10 cellular contexts compared by ENCODE assay signal in the genomic region with DNA sequence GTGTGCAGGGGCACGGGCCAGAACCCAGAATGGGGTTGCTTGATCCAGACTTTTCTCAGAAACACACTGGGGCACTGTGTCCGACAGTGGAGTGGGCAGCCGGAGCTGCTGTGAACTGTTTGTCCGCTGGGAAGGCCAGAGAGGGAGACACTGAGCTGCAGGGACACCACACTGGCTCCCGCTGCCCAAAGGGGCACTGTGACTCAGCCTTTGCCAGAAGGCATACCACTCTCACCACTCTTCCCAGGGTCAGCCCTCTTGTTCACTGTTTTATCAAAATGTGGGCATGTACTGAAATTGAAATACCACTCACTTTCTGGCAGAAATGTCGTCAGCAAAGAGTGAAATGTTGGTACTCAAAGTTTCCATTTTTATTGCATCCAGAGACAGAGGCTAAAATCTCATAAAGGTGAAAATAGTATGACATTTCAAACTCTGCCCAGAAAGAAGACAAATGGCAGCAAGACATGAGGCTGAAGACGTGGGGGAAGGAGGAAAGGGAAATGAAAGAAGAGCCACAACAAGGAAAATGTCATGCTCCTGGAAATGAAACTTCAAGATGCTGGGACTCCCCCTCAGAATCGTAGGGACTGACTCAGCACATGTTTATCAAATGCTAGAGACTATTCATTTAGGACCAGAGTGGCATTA. TPM values are rescaled to one million over a fixed set of nuclear protein-coding genes. Genes with fewer than 3 reads are reported as not detected.
DNase-seq lines count a peak whose midpoint lies in the region; ATAC-seq, FAIRE-seq and TF ChIP-seq lines count a peak whose summit lies in the region.
"Had no signal": no experiment of that assay in that cellular context is flagged by ENCODE, and none has a peak within 500 bp of the region (broad histone marks: within the 10 kb centered on the region; RNA-seq: fewer than 3 reads in every experiment).

No MANE protein-coding gene starts in this region.

- peak overlapping the region in 1 of 8 donors; percentile 10 for H3K4me3 ChIP-seq in spleen

- WGBS in spleen, 5 donors = 53 to 71% (median 60%) methylated on average over 6 to 8 of the region's 8 CpGs

- H3K36me3 Mint-ChIP-seq in activated CD8-positive, alpha-beta T cell treated with anti-CD3 and anti-CD28 coated beads, Interleukin-2, amount 10 ng/mL, durations not matched to agents 7 days and 5 days (ENCODE audit: low read depth) = peaks cover 17% of the 10 kb centered on the region

- no peak for TF ChIP-seq POLR2A in spleen (IDR thresholded peaks at IDR 0.05)

- DNase-seq in GM18507 (ENCODE audit: extremely low spot score, insufficient read length, low read depth) = no peak
- peak; percentile 49 for DNase-seq in activated CD8-positive, alpha-beta T cell treated with anti-CD3 and anti-CD28 coated beads, Interleukin-2, amount 10 ng/mL, durations not matched to agents 7 days and 5 days
- DNase-seq in spleen = no peak
- no peak for DNase-seq in LoVo (ENCODE audit: low spot score)
- no peak for DNase-seq in iPS-NIHi11 (ENCODE audit: low spot score)
- DNase-seq in NCI-H2196 (lab: John Stamatoyannopoulos, UW; ENCODE audit: unreplicated experiment) = no peak

- ATAC-seq in HG03442 (IDR thresholded peaks at IDR 0.05; ENCODE audit: unreplicated experiment) (peak; percentile 66), HG03439 (IDR thresholded peaks at IDR 0.05; ENCODE audit: unreplicated experiment) (no peak)
- ATAC-seq in activated CD8-positive, alpha-beta T cell treated with anti-CD3 and anti-CD28 coated beads, Interleukin-2, amount 10 ng/mL, durations not matched to agents 7 days and 5 days = peak; percentile 6

- intact Hi-C loops in spleen (cut with DNase I; ENCODE audit: low total_unique reads) = no loop called here

- peak overlapping the region in 7 of 8 donors; percentile 31 to 90 (median 80) for H3K27ac ChIP-seq in spleen

- no peak for TF ChIP-seq CTCF in spleen (IDR thresholded peaks at IDR 0.05 in 8 of 11, conservative IDR thresholded peaks at IDR 0.05 in 3 of 11)

- CTCF ChIA-PET in activated CD8-positive, alpha-beta T cell treated with anti-CD3 and anti-CD28 coated beads, Interleukin-2, amount 10 ng/mL, durations not matched to agents 7 days and 5 days (lab: Charles Lee) = interaction anchor here (0.9 to 5.7 kb wide), 13 partner anchors 11 to 235 kb away, joined by 3 to 51 read pairs (median 4); partner anchors contain the start of gene SPEF2

- H3K9me3 ChIP-seq in spleen = peaks cover 0 to 9% (median 0%) of the 10 kb centered on the region in 8 donors

- H3K4me1 Mint-ChIP-seq in activated CD8-positive, alpha-beta T cell treated with anti-CD3 and anti-CD28 coated beads, Interleukin-2, amount 10 ng/mL, durations not matched to agents 7 days and 5 days (ENCODE audit: low read depth) = peaks cover 75% of the 10 kb centered on the region

- H3K9me3 Mint-ChIP-seq in activated CD8-positive, alpha-beta T cell treated with anti-CD3 and anti-CD28 coated beads, Interleukin-2, amount 10 ng/mL, durations not matched to agents 7 days and 5 days (ENCODE audit: insufficient read depth) = peaks cover 7% of the 10 kb centered on the region
- H3K9me3 Mint-ChIP-seq: nephron had no signal

- POLR2A ChIA-PET in activated CD8-positive, alpha-beta T cell treated with anti-CD3 and anti-CD28 coated beads, Interleukin-2, amount 10 ng/mL, durations not matched to agents 7 days and 5 days (lab: Charles Lee) = interaction anchor here (0.8 to 4.9 kb wide), 3 partner anchors 17 to 68 kb away, joined by 3 to 54 read pairs (median 5); no protein-coding TSS in a partner anchor

- H3K4me3 Mint-ChIP-seq in activated CD8-positive, alpha-beta T cell treated with anti-CD3 and anti-CD28 coated beads, Interleukin-2, amount 10 ng/mL, durations not matched to agents 7 days and 5 days = peak overlapping the region; percentile 72
- H3K4me3 Mint-ChIP-seq: nephron had no signal

- peak; percentile 61 for FAIRE-seq in GM18507 (lab: Jason Lieb, UNC)
- FAIRE-seq: astrocyte had no signal

- no peaks in the 10 kb centered on the region for H3K27me3 Mint-ChIP-seq in activated CD8-positive, alpha-beta T cell treated with anti-CD3 and anti-CD28 coated beads, Interleukin-2, amount 10 ng/mL, durations not matched to agents 7 days and 5 days (ENCODE audit: low read depth)

- peak overlapping the region; percentile 94 for H3K27ac Mint-ChIP-seq in activated CD8-positive, alpha-beta T cell treated with anti-CD3 and anti-CD28 coated beads, Interleukin-2, amount 10 ng/mL, durations not matched to agents 7 days and 5 days

- H3K36me3 ChIP-seq in spleen = no peaks in the 10 kb centered on the region

- peaks cover 0 to 47% (median 23%) of the 10 kb centered on the region in 6 donors for H3K4me1 ChIP-seq in spleen

- no peaks in the 10 kb centered on the region for H3K27me3 ChIP-seq in spleen (replicated peaks in 1 of 7)

RNA-seq across cellular contexts. Expression of gene IL7R, which starts 4.5 kb away (rescaled TPM):
- 10 to 100 TPM; 45.4 to 48.4 TPM for total RNA-seq in activated CD8-positive, alpha-beta T cell treated with anti-CD3 and anti-CD28 coated beads, Interleukin-2, amount 10 ng/mL, durations not matched to agents 7 days and 5 days
- total RNA-seq in spleen = 100 to 1,000 TPM in 4 of 7 donors, 10 to 100 TPM in 3; 82.3 to 280 (median 130) TPM
- polyA plus RNA-seq in spleen = 10 to 100 TPM; 13.5 to 21.8 (median 16.3) TPM
